24 cellular contexts compared by ENCODE assay signal in the genomic region with DNA sequence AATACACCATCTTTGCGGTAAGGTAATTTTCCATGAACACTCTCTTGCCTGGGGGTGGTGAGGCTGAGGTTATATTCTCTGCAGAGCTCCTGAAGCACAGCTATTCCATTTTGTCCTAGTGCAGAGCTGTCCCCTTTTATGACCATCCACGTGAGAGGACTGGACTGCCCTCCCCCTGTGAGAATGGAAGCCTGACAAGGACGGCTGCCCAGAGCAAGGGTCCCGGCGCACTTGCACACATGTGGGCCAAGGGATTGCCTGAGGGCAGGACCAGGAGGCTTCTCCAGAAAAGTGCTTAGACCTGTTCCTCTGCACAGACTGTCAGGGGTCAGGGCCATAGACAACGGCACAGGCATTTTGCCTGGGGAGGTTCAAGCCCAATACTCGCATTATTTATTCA. TPM values are rescaled to one million over a fixed set of nuclear protein-coding genes. Genes with fewer than 3 reads are reported as not detected.
DNase-seq lines count a peak whose midpoint lies in the region; ATAC-seq and TF ChIP-seq lines count a peak whose summit lies in the region.
"Had no signal": no experiment of that assay in that cellular context is flagged by ENCODE, and none has a peak within 500 bp of the region (broad histone marks: within the 10 kb centered on the region; RNA-seq: fewer than 3 reads in every experiment).

No MANE protein-coding gene starts in this region.

- peak overlapping the region; percentile 5 for H3K4me2 ChIP-seq in trophoblast cell (ENCODE audit: low read length)

- TF ChIP-seq POLR2A in GM18505 (IDR thresholded peaks at IDR 0.05; ENCODE audit: borderline replicate concordance, extremely low read depth, insufficient read depth, insufficient read length): no peak

- H2BK120ac ChIP-seq in trophoblast cell (ENCODE audit: insufficient read depth, low read length, poor library complexity): no peak overlapping the region

- POLR2A ChIA-PET in activated CD4-positive, alpha-beta T cell treated with anti-CD3 and anti-CD28 coated beads, Interleukin-2, amount 10 ng/mL, durations not matched to agents 7 days and 5 days (lab: Charles Lee): no interaction called here

- peaks cover 45% of the 10 kb centered on the region for H3K4me1 ChIP-seq in cardiac muscle cell (ENCODE audit: low read depth)
- peaks cover 61 to 72% of the 10 kb centered on the region in 2 donors for H3K4me1 ChIP-seq in duodenal mucosa (ENCODE audit: control insufficient read depth in 1 of 2, insufficient read depth in 2 of 2, low read length in 2 of 2)
- H3K4me1 ChIP-seq in trophoblast cell (ENCODE audit: control insufficient read depth in 1 of 2, insufficient read depth in 2 of 2, low read length in 2 of 2): peaks cover 17 to 29% of the 10 kb centered on the region in 2 experiments

- CTCF ChIA-PET in activated CD4-positive, alpha-beta T cell treated with anti-CD3 and anti-CD28 coated beads, Interleukin-2, amount 10 ng/mL, durations not matched to agents 7 days and 5 days (lab: Charles Lee): no interaction called here

- H3K9me3 Mint-ChIP-seq in activated CD4-positive, alpha-beta T cell treated with anti-CD3 and anti-CD28 coated beads, Interleukin-2, amount 10 ng/mL, durations not matched to agents 7 days and 5 days: no peaks in the 10 kb centered on the region
- H3K9me3 Mint-ChIP-seq in activated naive CD8-positive, alpha-beta T cell treated with anti-CD3 and anti-CD28 coated beads, Interleukin-2, amount 50 U/mL, for 24 hours: no peaks in the 10 kb centered on the region
- H3K9me3 Mint-ChIP-seq: CD8-positive, alpha-beta T cell had no signal

- no peaks in the 10 kb centered on the region for H3K4me1 Mint-ChIP-seq in activated CD4-positive, alpha-beta T cell treated with anti-CD3 and anti-CD28 coated beads, Interleukin-2, amount 10 ng/mL, durations not matched to agents 7 days and 5 days
- H3K4me1 Mint-ChIP-seq in activated naive CD8-positive, alpha-beta T cell treated with anti-CD3 and anti-CD28 coated beads, Interleukin-2, amount 50 U/mL, for 24 hours: peaks cover 5% of the 10 kb centered on the region

- H3K27me3 ChIP-seq in cardiac muscle cell (no peaks in the 10 kb centered on the region), duodenal mucosa (ENCODE audit: control insufficient read depth in 1 of 2, insufficient read depth in 2 of 2, low read length in 2 of 2) (no peaks in the 10 kb centered on the region), trophoblast cell (ENCODE audit: insufficient read depth, low read length) (no peaks in the 10 kb centered on the region)

- no peak for TF ChIP-seq CTCF in cardiac muscle cell (IDR thresholded peaks at IDR 0.05; ENCODE audit: low read depth, low read length)

- no peak overlapping the region for H2BK5ac ChIP-seq in trophoblast cell (ENCODE audit: low read depth, low read length, poor library complexity)

- intact Hi-C loops in left ventricle myocardium superior (cut with micrococcal nuclease): no loop called here

- no peaks in the 10 kb centered on the region for H3K36me3 ChIP-seq in cardiac muscle cell
- H3K36me3 ChIP-seq in duodenal mucosa (ENCODE audit: control insufficient read depth in 1 of 2, insufficient read depth in 2 of 2, low read length in 2 of 2): peaks cover 3 to 10% of the 10 kb centered on the region in 2 donors
- H3K36me3 ChIP-seq in trophoblast cell (ENCODE audit: control insufficient read depth in 1 of 2, insufficient read depth in 2 of 2, low read length in 2 of 2): peaks cover 4 to 10% of the 10 kb centered on the region in 2 experiments

- H3K4me3 Mint-ChIP-seq in activated CD4-positive, alpha-beta T cell treated with anti-CD3 and anti-CD28 coated beads, Interleukin-2, amount 10 ng/mL, durations not matched to agents 7 days and 5 days: no peak overlapping the region
- no peak overlapping the region for H3K4me3 Mint-ChIP-seq in activated naive CD8-positive, alpha-beta T cell treated with anti-CD3 and anti-CD28 coated beads, Interleukin-2, amount 50 U/mL, for 24 hours
- H3K4me3 Mint-ChIP-seq: CD8-positive, alpha-beta T cell had no signal

- H3K9me3 ChIP-seq in cardiac muscle cell (ENCODE audit: low read depth) (no peaks in the 10 kb centered on the region), duodenal mucosa (ENCODE audit: control insufficient read depth in 1 of 2, low read length in 2 of 2) (no peaks in the 10 kb centered on the region), trophoblast cell (ENCODE audit: insufficient read depth, low read depth, low read length) (peaks cover 4% of the 10 kb centered on the region)

- H3K23ac ChIP-seq in trophoblast cell (ENCODE audit: low read length): no peak overlapping the region

- WGBS in trophoblast cell (ENCODE audit: extremely low coverage, insufficient coverage, insufficient read length): no CpG with 5 or more reads among the region's 7 CpGs

- no peak overlapping the region for H2AK5ac ChIP-seq in trophoblast cell (ENCODE audit: low read length)

- H3K27ac ChIP-seq in cardiac muscle cell (peak overlapping the region; percentile 79), duodenal mucosa (ENCODE audit: low read depth, low read length) (peak overlapping the region; percentile 34), trophoblast cell (ENCODE audit: low read depth, low read length) (peak overlapping the region; percentile 29)

- no peak overlapping the region for H3K4ac ChIP-seq in trophoblast cell (ENCODE audit: low read depth, low read length)

- H3K18ac ChIP-seq in trophoblast cell (ENCODE audit: low read length): no peak overlapping the region

- no peak overlapping the region for H3K27ac Mint-ChIP-seq in activated CD4-positive, alpha-beta T cell treated with anti-CD3 and anti-CD28 coated beads, Interleukin-2, amount 10 ng/mL, durations not matched to agents 7 days and 5 days
- H3K27ac Mint-ChIP-seq in activated naive CD8-positive, alpha-beta T cell treated with anti-CD3 and anti-CD28 coated beads, Interleukin-2, amount 50 U/mL, for 24 hours: no peak overlapping the region
- H3K27ac Mint-ChIP-seq: CD8-positive, alpha-beta T cell had no signal

- H3K36me3 Mint-ChIP-seq in activated CD4-positive, alpha-beta T cell treated with anti-CD3 and anti-CD28 coated beads, Interleukin-2, amount 10 ng/mL, durations not matched to agents 7 days and 5 days (ENCODE audit: low read depth): no peaks in the 10 kb centered on the region
- H3K36me3 Mint-ChIP-seq in activated naive CD8-positive, alpha-beta T cell treated with anti-CD3 and anti-CD28 coated beads, Interleukin-2, amount 50 U/mL, for 24 hours (ENCODE audit: low read depth): no peaks in the 10 kb centered on the region
- H3K36me3 Mint-ChIP-seq: CD8-positive, alpha-beta T cell had no signal

- ATAC-seq in left ventricle myocardium superior (no peak), GM18505 (IDR thresholded peaks at IDR 0.05; ENCODE audit: unreplicated experiment) (no peak)
- ATAC-seq in activated naive CD8-positive, alpha-beta T cell treated with anti-CD3 and anti-CD28 coated beads, Interleukin-2, amount 50 U/mL, for 24 hours: no peak
- ATAC-seq: CD8-positive, alpha-beta T cell; HCT116 had no signal

- no peak overlapping the region for H2AFZ ChIP-seq in trophoblast cell (ENCODE audit: insufficient read depth, low read length, poor library complexity)

- H4K8ac ChIP-seq in trophoblast cell (ENCODE audit: low read depth, low read length): no peak overlapping the region

- H2BK12ac ChIP-seq in trophoblast cell (ENCODE audit: low read length): no peak overlapping the region

- H3K4me3 ChIP-seq in cardiac muscle cell (no peak overlapping the region), duodenal mucosa (ENCODE audit: low read depth in 1 of 2, low read length in 2 of 2) (peak overlapping the region; percentile 66 to 73), trophoblast cell (ENCODE audit: low read depth, low read length) (no peak overlapping the region)

- H3K14ac ChIP-seq in trophoblast cell (ENCODE audit: low read length): no peak overlapping the region

- no peaks in the 10 kb centered on the region for H3K27me3 Mint-ChIP-seq in activated CD4-positive, alpha-beta T cell treated with anti-CD3 and anti-CD28 coated beads, Interleukin-2, amount 10 ng/mL, durations not matched to agents 7 days and 5 days
- H3K27me3 Mint-ChIP-seq in activated naive CD8-positive, alpha-beta T cell treated with anti-CD3 and anti-CD28 coated beads, Interleukin-2, amount 50 U/mL, for 24 hours: no peaks in the 10 kb centered on the region

- H3K79me1 ChIP-seq in trophoblast cell (ENCODE audit: low read length): peaks cover 14% of the 10 kb centered on the region

- no peaks in the 10 kb centered on the region for H3K79me2 ChIP-seq in trophoblast cell (ENCODE audit: control insufficient read depth, insufficient read depth, low read length, poor library complexity)

- peak overlapping the region; percentile 63 for H4K91ac ChIP-seq in trophoblast cell (ENCODE audit: low read depth, low read length)

- H3K9ac ChIP-seq in duodenal mucosa (ENCODE audit: low read depth in 1 of 2, low read length in 2 of 2): peak overlapping the region; percentile 50 to 83
- no peak overlapping the region for H3K9ac ChIP-seq in trophoblast cell (ENCODE audit: low read length)
- H3K9ac ChIP-seq: KMS-11 had no signal

- no peak overlapping the region for H4K12ac ChIP-seq in trophoblast cell (ENCODE audit: low read depth, low read length)

- no peak for DNase-seq in cardiac muscle cell (ENCODE audit: low read depth in 1 of 2, low spot score in 1 of 2)
- DNase-seq in left ventricle myocardium superior: no peak
- peak; percentile 75 to 92 for DNase-seq in trophoblast cell
- DNase-seq in NCI-H1436 (lab: John Stamatoyannopoulos, UW): no peak
- no peak for DNase-seq in activated CD4-positive, alpha-beta T cell treated with anti-CD3 and anti-CD28 coated beads, Interleukin-2, amount 10 ng/mL, durations not matched to agents 7 days and 5 days
- no peak for DNase-seq in activated naive CD8-positive, alpha-beta T cell treated with anti-CD3 and anti-CD28 coated beads, Interleukin-2, amount 50 U/mL, for 24 hours
- DNase-seq: 8988T; AML-193; C1 segment of cervical spinal cord; Calu3; CD8-positive, alpha-beta T cell; DMS153; GOT3; MV-4-11; NCI-H1694 treated with DMSO at 0.1 percent for 48 hours; NCI-H2081 treated with DMSO at 0.1 percent for 48 hours; NCI-H526; SHP77 had no signal

RNA-seq across cellular contexts. Expression of a gene that starts 48.2 kb away (rescaled TPM):
- total RNA-seq in cardiac muscle cell: 14.6 and 24.9 TPM in 2 replicates
- polyA plus RNA-seq in cardiac muscle cell: 15.7 and 21.6 TPM in 2 replicates
- 7.1 TPM for total RNA-seq in left ventricle myocardium superior
- polyA plus RNA-seq in trophoblast cell (2013): 29.8 and 31.6 TPM in 2 replicates
- 1 to 10 TPM; 1.3 TPM for total RNA-seq in activated CD4-positive, alpha-beta T cell treated with anti-CD3 and anti-CD28 coated beads, Interleukin-2, amount 10 ng/mL, durations not matched to agents 7 days and 5 days
- total RNA-seq: OCI-LY7 had no signal
- polyA plus RNA-seq: AG04450 had no signal

Comparison
In these comparisons a context has a peak if more than half of its experiments do, and no peak if none do; other contexts are left out.
1. DNase-seq: peak in trophoblast cell (2 of 2); none in cardiac muscle cell (0 of 2), left ventricle myocardium superior (single experiment), NCI-H1436 (single experiment), activated CD4-positive, alpha-beta T cell treated with anti-CD3 and anti-CD28 coated beads, Interleukin-2, amount 10 ng/mL, durations not matched to agents 7 days and 5 days (single experiment) and activated naive CD8-positive, alpha-beta T cell treated with anti-CD3 and anti-CD28 coated beads, Interleukin-2, amount 50 U/mL, for 24 hours (single experiment).
2. H3K27ac ChIP-seq: peak in every context shown above with its lines; median percentile 79 in cardiac muscle cell; 34 in duodenal mucosa; 29 in trophoblast cell.
3. H3K4me3 ChIP-seq: peak in duodenal mucosa (2 of 2); none in cardiac muscle cell (single experiment) and trophoblast cell (single experiment).